1 cellular context compared by ENCODE assay signal in the genomic region with DNA sequence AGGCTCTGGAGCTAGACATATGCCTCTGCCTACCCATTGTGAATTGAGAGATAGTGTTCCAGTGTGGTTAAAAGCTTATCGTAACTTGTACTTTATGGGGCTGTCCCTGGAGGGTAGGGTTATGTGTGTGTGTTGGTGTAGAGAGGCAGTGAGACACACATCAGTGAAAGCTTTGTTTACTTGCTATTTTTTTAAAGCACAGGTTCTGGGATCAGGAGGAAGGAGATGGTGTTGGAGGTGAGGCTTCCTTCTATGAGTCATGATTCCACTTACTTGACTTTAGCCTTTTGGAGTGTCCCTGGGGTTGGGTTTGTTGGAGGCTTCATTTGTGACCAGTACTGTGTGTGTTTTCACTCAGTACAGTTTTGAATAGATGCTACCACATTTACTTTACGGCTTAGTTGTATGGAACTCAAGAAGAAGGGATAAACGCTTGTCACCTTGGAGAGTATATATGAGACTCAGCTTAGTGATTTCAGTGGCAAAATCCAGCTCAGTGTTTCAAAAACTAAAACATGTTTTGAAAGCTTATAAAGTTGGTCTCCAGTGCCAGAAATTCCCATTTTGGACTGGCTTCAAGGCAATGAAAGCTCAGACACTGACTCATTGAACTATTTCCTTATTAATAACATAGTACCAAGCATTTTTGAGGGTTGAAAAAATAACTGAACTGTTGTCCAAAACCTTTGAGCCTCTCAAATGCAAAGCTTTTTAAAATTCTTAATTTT.
A peak's percentile ranks its signal among the peaks of the same experiment; 100 is the strongest.
TF ChIP-seq lines count a peak whose summit lies in the region.

No MANE protein-coding gene starts in this region.

TF ChIP-seq in SK-N-SH, 30 proteins besides CTCF, POLR2A, EP300 and RAD21 (continued from another document):
- peak; percentile 53 for TF ChIP-seq JUND (IDR thresholded peaks at IDR 0.05)
- peak; percentile 51; the same call in 1 of the 2 replicates for TF ChIP-seq TCF12 (IDR thresholded peaks at IDR 0.05)
- TF ChIP-seq, protein P1, sequence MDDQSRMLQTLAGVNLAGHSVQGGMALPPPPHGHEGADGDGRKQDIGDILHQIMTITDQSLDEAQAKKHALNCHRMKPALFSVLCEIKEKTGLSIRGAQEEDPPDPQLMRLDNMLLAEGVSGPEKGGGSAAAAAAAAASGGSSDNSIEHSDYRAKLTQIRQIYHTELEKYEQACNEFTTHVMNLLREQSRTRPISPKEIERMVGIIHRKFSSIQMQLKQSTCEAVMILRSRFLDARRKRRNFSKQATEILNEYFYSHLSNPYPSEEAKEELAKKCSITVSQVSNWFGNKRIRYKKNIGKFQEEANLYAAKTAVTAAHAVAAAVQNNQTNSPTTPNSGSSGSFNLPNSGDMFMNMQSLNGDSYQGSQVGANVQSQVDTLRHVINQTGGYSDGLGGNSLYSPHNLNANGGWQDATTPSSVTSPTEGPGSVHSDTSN (IDR thresholded peaks at IDR 0.05) = peak; percentile 29; the same call in 1 of the 2 replicates
- TF ChIP-seq CHD2 (IDR thresholded peaks at IDR 0.05; ENCODE audit: low read length, partially characterized antibody) = no peak
